Comparison of ENCODE assay signal across 9 cellular contexts in genomic region chr2:20093263-20094141, GRCh38. TPM values are rescaled to one million over a fixed set of nuclear protein-coding genes. Genes with fewer than 3 reads are reported as not detected.
DNase-seq lines count a peak whose midpoint lies in the region; ATAC-seq, FAIRE-seq and TF ChIP-seq lines count a peak whose summit lies in the region.
"Had no signal": no experiment of that assay in that cellular context is flagged by ENCODE, and none has a peak within 500 bp of the region (broad histone marks: within the 10 kb centered on the region; RNA-seq: fewer than 3 reads in every experiment).

No MANE protein-coding gene starts in this region.

- no peak for FAIRE-seq in GM12891 (lab: Jason Lieb, UNC)
- FAIRE-seq: frontal cortex had no signal

- H3K36me3 Mint-ChIP-seq in HFFc6 (ENCODE audit: low read depth), result no peaks in the 10 kb centered on the region

- no peaks in the 10 kb centered on the region for H3K9me3 Mint-ChIP-seq in HFFc6

- H3K4me3 ChIP-seq in AG09309 (ENCODE audit: control insufficient read depth, low read depth, low read length) (no peak overlapping the region), RWPE2 (ENCODE audit: severe bottlenecking) (no peak overlapping the region)
- no peak overlapping the region for H3K4me3 ChIP-seq in effector memory CD4-positive, alpha-beta T cell (ENCODE audit: insufficient read depth, low read depth, low read length, poor library complexity, severe bottlenecking)

- TF ChIP-seq CTCF in AG09309 (IDR thresholded peaks at IDR 0.05; ENCODE audit: control insufficient read depth, insufficient read depth, low read depth, low read length, missing control alignments) (peak; percentile 83), HFFc6 (IDR thresholded peaks at IDR 0.05) (peak; percentile 85), RWPE2 (IDR thresholded peaks at IDR 0.05; ENCODE audit: poor library complexity, severe bottlenecking) (peak; percentile 65)

- H3K4me1 ChIP-seq in RWPE2 (ENCODE audit: insufficient read depth, poor library complexity, severe bottlenecking), result peaks cover 46% of the 10 kb centered on the region
- H3K4me1 ChIP-seq in effector memory CD4-positive, alpha-beta T cell (ENCODE audit: control insufficient read depth, insufficient read depth, low read length, poor library complexity, severe bottlenecking), result no peaks in the 10 kb centered on the region

- H3K4me1 Mint-ChIP-seq in HFFc6 (ENCODE audit: low read depth), result peaks cover 65% of the 10 kb centered on the region

- peaks cover 2% of the 10 kb centered on the region for H3K27me3 Mint-ChIP-seq in HFFc6 (ENCODE audit: insufficient read depth)

- H3K27ac Mint-ChIP-seq in HFFc6, result peak overlapping the region; percentile 91

- no peaks in the 10 kb centered on the region for H3K36me3 ChIP-seq in RWPE2 (ENCODE audit: low read depth)
- H3K36me3 ChIP-seq in effector memory CD4-positive, alpha-beta T cell (ENCODE audit: control insufficient read depth, insufficient read depth, low read length), result no peaks in the 10 kb centered on the region

- TF ChIP-seq POLR2A in GM12891 (IDR thresholded peaks at IDR 0.05; ENCODE audit: low read depth, low read length), result no peak

- H3K9me3 ChIP-seq in RWPE2 (ENCODE audit: severe bottlenecking), result no peaks in the 10 kb centered on the region
- no peaks in the 10 kb centered on the region for H3K9me3 ChIP-seq in effector memory CD4-positive, alpha-beta T cell (ENCODE audit: control insufficient read depth, low read length)

- peak overlapping the region; percentile 91 for H3K27ac ChIP-seq in RWPE2 (ENCODE audit: poor library complexity, severe bottlenecking)
- H3K27ac ChIP-seq in effector memory CD4-positive, alpha-beta T cell (ENCODE audit: insufficient read depth, low read length, poor library complexity, severe bottlenecking), result no peak overlapping the region

- DNase-seq in AG09309 (ENCODE audit: low read depth) (peak; percentile 39), HFFc6 (peak; percentile 65), RWPE2 (ENCODE audit: low spot score) (no peak), fibroblast of peridontal ligament (ENCODE audit: extremely low read depth) (peak; percentile 87), renal cortical epithelial cell (ENCODE audit: low read depth) (peak; percentile 79), GM12891 (ENCODE audit: insufficient read length, low spot score) (no peak)
- DNase-seq in effector memory CD4-positive, alpha-beta T cell, result no peak
- DNase-seq in effector CD8-positive, alpha-beta T cell (lab: John Stamatoyannopoulos, UW), result no peak

- no peaks in the 10 kb centered on the region for H3K27me3 ChIP-seq in RWPE2 (ENCODE audit: insufficient read depth, poor library complexity, severe bottlenecking)
- no peaks in the 10 kb centered on the region for H3K27me3 ChIP-seq in effector memory CD4-positive, alpha-beta T cell (replicated peaks; ENCODE audit: control insufficient read depth, insufficient read depth, low read length, poor library complexity, severe bottlenecking)

- peak overlapping the region; percentile 50; the same call in 1 of the 2 replicates for H3K4me3 Mint-ChIP-seq in HFFc6

- ATAC-seq in RWPE2 (ENCODE audit: low read depth), result peak; percentile 40

TF ChIP-seq in GM12891, 5 proteins besides CTCF, POLR2A, EP300 and RAD21:
- TF ChIP-seq TAF1 (IDR thresholded peaks at IDR 0.05; ENCODE audit: low read depth, low read length) (no peak), POU2F2 (IDR thresholded peaks at IDR 0.05; ENCODE audit: low read depth, low read length) (no peak), PAX5 (IDR thresholded peaks at IDR 0.05; ENCODE audit: insufficient read depth, low read length, severe bottlenecking) (no peak)

RNA-seq across cellular contexts. Expression of gene LAPTM4A, which starts 42.1 kb away (rescaled TPM):
- total RNA-seq in HFFc6 (2021; fragmentation: NEBNext Ultra II Directional; extraction: Animal tissue kit (Norgen Biotek cat#: 25700)), result 100 to 1,000 TPM; 218 to 254 (median 240) TPM
- total RNA-seq in renal cortical epithelial cell, result 265 and 357 TPM in 2 replicates
- polyA plus RNA-seq in GM12891 (2012; ENCODE audit: low read depth, missing spikeins), result 38.9 TPM

Comparison
In these comparisons a context has a peak if more than half of its experiments do, and no peak if none do; other contexts are left out.
1. DNase-seq: peak in AG09309 (single experiment), HFFc6 (single experiment), fibroblast of peridontal ligament (single experiment) and renal cortical epithelial cell (single experiment); none in RWPE2 (single experiment), effector memory CD4-positive, alpha-beta T cell (0 of 3), GM12891 (single experiment) and effector CD8-positive, alpha-beta T cell (single experiment).
2. Peak in every context shown above with its lines, with median percentiles within 50 percentile points of each other: CTCF ChIP-seq.